Comparison of ENCODE assay signal across 16 cellular contexts in the genomic region with DNA sequence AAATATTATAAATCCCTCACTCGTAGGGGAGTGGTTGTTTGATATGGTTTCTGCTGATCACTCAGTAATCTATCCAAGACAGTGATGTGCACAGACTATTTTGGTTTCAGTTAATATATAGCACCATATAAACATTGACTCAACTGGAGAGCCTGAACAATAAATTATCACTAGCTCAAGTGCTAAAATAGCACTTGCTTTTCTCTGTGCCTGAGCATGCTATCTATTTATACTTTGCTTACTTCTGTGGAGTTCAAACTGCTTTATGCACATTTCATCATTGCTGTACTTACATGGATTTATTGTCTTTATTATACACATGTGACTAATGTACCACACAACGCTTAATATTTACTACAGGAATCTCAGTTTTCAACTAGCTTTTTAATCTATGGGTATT.
DNase-seq lines count a peak whose midpoint lies in the region; ATAC-seq and TF ChIP-seq lines count a peak whose summit lies in the region.
"Had no signal": no experiment of that assay in that cellular context is flagged by ENCODE, and none has a peak within 500 bp of the region (broad histone marks: within the 10 kb centered on the region; RNA-seq: fewer than 3 reads in every experiment).

No MANE protein-coding gene starts in this region.

- peaks cover 45 to 53% of the 10 kb centered on the region in 2 donors for H3K4me1 ChIP-seq in gastrocnemius medialis

- in situ Hi-C loops in gastrocnemius medialis (cut with MboI; ENCODE audit: low sequenced_read_pairs in 4 of 4): no loop called here

- H3K4me1 Mint-ChIP-seq in activated T-cell treated with anti-CD3 and anti-CD28 coated beads, Interleukin-2, amount 50 U/mL, for 72 hours (ENCODE audit: low read depth): peaks cover 96% of the 10 kb centered on the region
- H3K4me1 Mint-ChIP-seq in activated naive CD8-positive, alpha-beta T cell treated with anti-CD3 and anti-CD28 coated beads for 36 hours: peaks cover 77% of the 10 kb centered on the region

- no peak overlapping the region for H3K4me3 ChIP-seq in gastrocnemius medialis
- H3K4me3 ChIP-seq: upper lobe of left lung had no signal

- no peaks in the 10 kb centered on the region for H3K27me3 ChIP-seq in gastrocnemius medialis
- H3K27me3 ChIP-seq: upper lobe of left lung had no signal

- H3K4me3 Mint-ChIP-seq in activated T-cell treated with anti-CD3 and anti-CD28 coated beads, Interleukin-2, amount 50 U/mL, for 72 hours: peak overlapping the region in 1 of 2 donors; percentile 78
- no peak overlapping the region for H3K4me3 Mint-ChIP-seq in activated naive CD8-positive, alpha-beta T cell treated with anti-CD3 and anti-CD28 coated beads for 36 hours
- H3K4me3 Mint-ChIP-seq: activated T-cell treated with anti-CD3 and anti-CD28 coated beads, Interleukin-2, amount 50 U/mL, for 4 hours had no signal

- H3K9me3 ChIP-seq in gastrocnemius medialis: no peaks in the 10 kb centered on the region
- H3K9me3 ChIP-seq: upper lobe of left lung had no signal

- ATAC-seq in activated T-cell treated with anti-CD3 and anti-CD28 coated beads, Interleukin-2, amount 50 U/mL, for 72 hours (replicated peaks in 1 of 2): no peak
- ATAC-seq in HG03432 (IDR thresholded peaks at IDR 0.05; ENCODE audit: unreplicated experiment) (peak; percentile 25), gastrocnemius medialis (peak; percentile 59 to 92), HG03097 (IDR thresholded peaks at IDR 0.05; ENCODE audit: low FRiP score, unreplicated experiment) (no peak), GM19467 (IDR thresholded peaks at IDR 0.05; ENCODE audit: unreplicated experiment) (no peak)
- ATAC-seq: activated T-cell treated with anti-CD3 and anti-CD28 coated beads, Interleukin-2, amount 50 U/mL, for 4 hours had no signal

- H3K27ac Mint-ChIP-seq in activated T-cell treated with anti-CD3 and anti-CD28 coated beads, Interleukin-2, amount 50 U/mL, for 72 hours: peak overlapping the region; percentile 91
- peak overlapping the region; percentile 36 for H3K27ac Mint-ChIP-seq in activated naive CD8-positive, alpha-beta T cell treated with anti-CD3 and anti-CD28 coated beads for 36 hours

- intact Hi-C loops in gastrocnemius medialis (cut with DNase I; ENCODE audit: low total_unique reads): no loop called here

- H3K27ac ChIP-seq in gastrocnemius medialis: peak overlapping the region; percentile 56 to 76 (median 72)
- H3K27ac ChIP-seq: upper lobe of left lung, WERI-Rb-1 had no signal

- no peaks in the 10 kb centered on the region for H3K27me3 Mint-ChIP-seq in activated T-cell treated with anti-CD3 and anti-CD28 coated beads, Interleukin-2, amount 50 U/mL, for 72 hours (ENCODE audit: low read depth)
- no peaks in the 10 kb centered on the region for H3K27me3 Mint-ChIP-seq in activated naive CD8-positive, alpha-beta T cell treated with anti-CD3 and anti-CD28 coated beads for 36 hours

- no peak for TF ChIP-seq POLR2A in gastrocnemius medialis (IDR thresholded peaks at IDR 0.05)

- DNase-seq in activated T-cell treated with anti-CD3 and anti-CD28 coated beads, Interleukin-2, amount 50 U/mL, for 72 hours: no peak
- no peak for DNase-seq in activated T-cell treated with anti-CD3 and anti-CD28 coated beads, Interleukin-2, amount 50 U/mL, for 1 hour
- DNase-seq in activated naive CD8-positive, alpha-beta T cell treated with anti-CD3 and anti-CD28 coated beads for 36 hours: no peak
- DNase-seq in gastrocnemius medialis: no peak
- DNase-seq in effector CD8-positive, alpha-beta T cell (lab: John Stamatoyannopoulos, UW): no peak
- DNase-seq: activated T-cell treated with anti-CD3 and anti-CD28 coated beads, Interleukin-2, amount 50 U/mL, for 4 hours; aorta; DMS79; NCI-H146; occipital lobe; stimulated activated CD4-positive, alpha-beta T cell treated with anti-CD3 and anti-CD28 coated beads, Interleukin-15, amount 100 ng/mL, for 24 hours; upper lobe of left lung; WERI-Rb-1 had no signal

- TF ChIP-seq CTCF in gastrocnemius medialis (IDR thresholded peaks at IDR 0.05 in 4 of 5, conservative IDR thresholded peaks at IDR 0.05 in 1 of 5): no peak

- H3K36me3 ChIP-seq in gastrocnemius medialis: no peaks in the 10 kb centered on the region
- H3K36me3 ChIP-seq: upper lobe of left lung, WERI-Rb-1 had no signal

- H3K9me3 Mint-ChIP-seq in activated T-cell treated with anti-CD3 and anti-CD28 coated beads, Interleukin-2, amount 50 U/mL, for 72 hours: no peaks in the 10 kb centered on the region
- H3K9me3 Mint-ChIP-seq in activated naive CD8-positive, alpha-beta T cell treated with anti-CD3 and anti-CD28 coated beads for 36 hours: peaks cover 3% of the 10 kb centered on the region
- H3K9me3 Mint-ChIP-seq: activated T-cell treated with anti-CD3 and anti-CD28 coated beads, Interleukin-2, amount 50 U/mL, for 4 hours had no signal

- peaks cover 9 to 10% of the 10 kb centered on the region in 2 donors for H3K36me3 Mint-ChIP-seq in activated T-cell treated with anti-CD3 and anti-CD28 coated beads, Interleukin-2, amount 50 U/mL, for 72 hours (ENCODE audit: insufficient read depth in 2 of 2)
- H3K36me3 Mint-ChIP-seq in activated naive CD8-positive, alpha-beta T cell treated with anti-CD3 and anti-CD28 coated beads for 36 hours: peaks cover 41% of the 10 kb centered on the region

Comparison
In these comparisons a context has a peak if more than half of its experiments do, and no peak if none do; other contexts are left out.
1. ATAC-seq: peak in HG03432 (single experiment) and gastrocnemius medialis (2 of 2); none in activated T-cell treated with anti-CD3 and anti-CD28 coated beads, Interleukin-2, amount 50 U/mL, for 72 hours (0 of 2), HG03097 (single experiment) and GM19467 (single experiment).